Comparison of ENCODE assay signal across 13 cellular contexts in genomic region chr5:124755565-124755964, GRCh38. TPM values are rescaled to one million over a fixed set of nuclear protein-coding genes. Genes with fewer than 3 reads are reported as not detected.
A peak's percentile ranks its signal among the peaks of the same experiment; 100 is the strongest.
DNase-seq lines count a peak whose midpoint lies in the region; ATAC-seq, FAIRE-seq and TF ChIP-seq lines count a peak whose summit lies in the region.
"Had no signal": no experiment of that assay in that cellular context is flagged by ENCODE, and none has a peak within 500 bp of the region (broad histone marks: within the 10 kb centered on the region; RNA-seq: fewer than 3 reads in every experiment).

No MANE protein-coding gene starts in this region.

- TF ChIP-seq EP300 in HepG2 (IDR thresholded peaks at IDR 0.05; ENCODE audit: low read depth in 2 of 2, low read length in 2 of 2) (no peak), HepG2 (CRISPR knock-in tag; IDR thresholded peaks at IDR 0.05; ENCODE audit: borderline replicate concordance) (no peak), SK-N-SH (IDR thresholded peaks at IDR 0.05; ENCODE audit: borderline replicate concordance in 1 of 2, low read depth in 1 of 2, low read length in 1 of 2) (no peak)

- DNase-seq in HepG2 (ENCODE audit: low spot score) (peak; percentile 21), right lobe of liver (no peak), SK-N-SH (peak; percentile 73), hippocampal formation (lab: John Stamatoyannopoulos, UW) (peak; percentile 41 to 73), urothelium cell line (ENCODE audit: low spot score) (peak; percentile 52), natural killer cell (no peak)
- DNase-seq: activated effector memory CD4-positive, alpha-beta T cell treated with Interleukin-2 at 50 U/mL for 16 hours; AML-193; dermis blood vessel endothelial cell; NCI-H774; pancreas had no signal

- H3K4me1 Mint-ChIP-seq in natural killer cell = no peaks in the 10 kb centered on the region

- TF ChIP-seq RAD21 in HepG2 (CRISPR knock-in tag; IDR thresholded peaks at IDR 0.05) = no peak
- no peak for TF ChIP-seq RAD21 in SK-N-SH (IDR thresholded peaks at IDR 0.05; ENCODE audit: low read length)

- TF ChIP-seq POLR2A in HepG2 (IDR thresholded peaks at IDR 0.05; ENCODE audit: insufficient read depth in 1 of 2, low read depth in 2 of 2, low read length in 2 of 2) (no peak), right lobe of liver (IDR thresholded peaks at IDR 0.05) (no peak)

- H3K4me2 ChIP-seq in HepG2 (ENCODE audit: low read depth, low read length) (no peak overlapping the region), SK-N-SH (no peak overlapping the region)

- WGBS in HepG2 (ENCODE audit: low lambda C conversion rate) = 16% methylated on average over 3 of the region's 3 CpGs
- WGBS in right lobe of liver (ENCODE audit: insufficient coverage, low coverage, low lambda C conversion rate, missing lambda C conversion rate) = 73% methylated on average over 3 of the region's 3 CpGs
- 87% methylated on average over 3 of the region's 3 CpGs for WGBS in SK-N-SH (ENCODE audit: low lambda C conversion rate)

- no peak for TF ChIP-seq CTCF in HepG2 (CRISPR knock-in tag; IDR thresholded peaks at IDR 0.05)
- TF ChIP-seq CTCF in right lobe of liver (IDR thresholded peaks at IDR 0.05) = no peak
- no peak for TF ChIP-seq CTCF in SK-N-SH (IDR thresholded peaks at IDR 0.05)
- no peak for TF ChIP-seq CTCF in natural killer cell (IDR thresholded peaks at IDR 0.05)

- H3K36me3 ChIP-seq in HepG2 (replicated peaks in 1 of 2; ENCODE audit: control insufficient read depth in 1 of 2, insufficient read depth in 2 of 2, low read length in 2 of 2) (no peaks in the 10 kb centered on the region), right lobe of liver (no peaks in the 10 kb centered on the region), SK-N-SH (replicated peaks in 1 of 2; ENCODE audit: control insufficient read depth in 1 of 2, insufficient read depth in 2 of 2, low read length in 1 of 2) (no peaks in the 10 kb centered on the region)
- H3K36me3 ChIP-seq: pancreas had no signal

- POLR2A ChIA-PET in HepG2 (lab: Yijun Ruan, JAX) = no interaction called here
- POLR2A ChIA-PET in SK-N-SH (lab: Yijun Ruan, JAX) = no interaction called here

- peaks cover 0 to 2% of the 10 kb centered on the region in 2 donors for H3K9me3 Mint-ChIP-seq in natural killer cell

- no peak overlapping the region for H2AFZ ChIP-seq in HepG2 (ENCODE audit: low read length)
- no peak overlapping the region for H2AFZ ChIP-seq in SK-N-SH (ENCODE audit: low read depth)

- H3K9ac ChIP-seq in HepG2 (ENCODE audit: insufficient read depth, low read depth, low read length) = no peak overlapping the region
- no peak overlapping the region for H3K9ac ChIP-seq in SK-N-SH

- H3K36me3 Mint-ChIP-seq in natural killer cell = peaks cover 6% of the 10 kb centered on the region

- H3K9me3 ChIP-seq in HepG2 (ENCODE audit: low read length) (no peaks in the 10 kb centered on the region), right lobe of liver (no peaks in the 10 kb centered on the region), SK-N-SH (no peaks in the 10 kb centered on the region)
- H3K9me3 ChIP-seq: pancreas had no signal

- H3K27ac ChIP-seq in HepG2 (ENCODE audit: extremely low read length, insufficient read depth, low read length) (no peak overlapping the region), right lobe of liver (no peak overlapping the region), SK-N-SH (ENCODE audit: low read depth in 2 of 2, low read length in 1 of 2) (no peak overlapping the region)
- H3K27ac ChIP-seq: pancreas had no signal

- in situ Hi-C loops in HepG2 (cut with HindIII; ENCODE audit: extremely low pct_ligation_motif_present, low pct_unique_long_range_greater_than_20kb) = no loop called here

- H4K20me1 ChIP-seq in HepG2 (ENCODE audit: insufficient read depth, low read length) (no peaks in the 10 kb centered on the region), SK-N-SH (ENCODE audit: insufficient read depth) (no peaks in the 10 kb centered on the region)

- H3K27me3 Mint-ChIP-seq in natural killer cell (ENCODE audit: low read depth in 2 of 2) = peaks cover 15 to 27% of the 10 kb centered on the region in 2 donors

- intact Hi-C loops in HepG2 (cut with micrococcal nuclease; ENCODE audit: unreplicated experiment) (no loop called here), right lobe of liver (cut with DNase I) (loop anchor here in 1 of 2 donors (10.0 kb wide), 1 partner anchor 129 kb away; no protein-coding TSS in a partner anchor), natural killer cell (cut with micrococcal nuclease) (no loop called here)

- ATAC-seq in HepG2 (peak; percentile 75), right lobe of liver (no peak), natural killer cell (no peak), HG02884 (IDR thresholded peaks at IDR 0.05; ENCODE audit: unreplicated experiment) (no peak)
- ATAC-seq in activated CD4-positive, CD25-positive, alpha-beta regulatory T cell treated with anti-CD3 and anti-CD28 coated beads, Interleukin-2, amount 50 U/mL, for 24 hours = no peak

- H3K4me1 ChIP-seq in HepG2 (ENCODE audit: insufficient read depth, low read length) (no peaks in the 10 kb centered on the region), right lobe of liver (no peaks in the 10 kb centered on the region), SK-N-SH (ENCODE audit: control insufficient read depth in 1 of 2, insufficient read depth in 2 of 2, low read depth in 1 of 2, low read length in 1 of 2) (peaks cover 0 to 3% of the 10 kb centered on the region in 2 experiments; a peak in 1 of 4 replicates)
- H3K4me1 ChIP-seq: pancreas had no signal

- H3K9me2 ChIP-seq in SK-N-SH = no peaks in the 10 kb centered on the region

- BruUV-seq in HepG2 (replicated peaks; lab: Mats Ljungman, UMichigan) = no TSS peak

- no peak for FAIRE-seq in HepG2 (lab: Jason Lieb, UNC)
- FAIRE-seq in urothelium cell line (lab: Jason Lieb, UNC) = no peak
- FAIRE-seq: pancreas had no signal

- H3K4me3 Mint-ChIP-seq in natural killer cell = no peak overlapping the region

- H3K27me3 ChIP-seq in HepG2 (ENCODE audit: control insufficient read depth in 1 of 2, insufficient read depth in 2 of 2, low read length in 2 of 2) (no peaks in the 10 kb centered on the region; a peak in 1 of 5 replicates), right lobe of liver (no peaks in the 10 kb centered on the region), SK-N-SH (ENCODE audit: insufficient read depth) (no peaks in the 10 kb centered on the region)
- H3K27me3 ChIP-seq: pancreas had no signal

- H3F3A ChIP-seq in SK-N-SH (replicated peaks; ENCODE audit: insufficient read depth) = no peaks in the 10 kb centered on the region

- H3K79me2 ChIP-seq in HepG2 (ENCODE audit: insufficient read depth, low read length) (no peaks in the 10 kb centered on the region), SK-N-SH (ENCODE audit: insufficient read depth) (no peaks in the 10 kb centered on the region)

- no peak overlapping the region for H3K4me3 ChIP-seq in HepG2 (replicated peaks in 1 of 3; ENCODE audit: insufficient read depth in 1 of 3, low read depth in 2 of 3, low read length in 3 of 3)
- no peak overlapping the region for H3K4me3 ChIP-seq in right lobe of liver
- no peak overlapping the region for H3K4me3 ChIP-seq in SK-N-SH (ENCODE audit: low read depth in 2 of 2, low read length in 1 of 2)
- H3K4me3 ChIP-seq: pancreas had no signal

- CTCF ChIA-PET in HepG2 (lab: Yijun Ruan, JAX; ENCODE audit: low intra/inter-chr PET ratio, low total read pairs) (no interaction called here), SK-N-SH (lab: Yijun Ruan, JAX) (interaction anchor here (1.3 kb wide), 1 partner anchor 429 kb away, joined by 3 read pairs; no protein-coding TSS in a partner anchor)

- H3K27ac Mint-ChIP-seq in natural killer cell = no peak overlapping the region

TF ChIP-seq in HepG2, 621 proteins besides CTCF, POLR2A, EP300 and RAD21 (continues in another document):
- TF ChIP-seq ZFYVE20 (CRISPR knock-in tag; IDR thresholded peaks at IDR 0.05; ENCODE audit: borderline replicate concordance, low read depth) = no peak

TF ChIP-seq in SK-N-SH, 30 proteins besides CTCF, POLR2A, EP300 and RAD21 (continues in another document):
- TF ChIP-seq USF1 (IDR thresholded peaks at IDR 0.05; ENCODE audit: borderline replicate concordance, low read depth) = no peak

RNA-seq across cellular contexts. Expression of gene ZNF608, which starts 9.1 kb away (rescaled TPM):
- total RNA-seq in HepG2 (2016; rRNA removed; fragmentation: Illumina TruSeq; extraction: Trizol) (0.83 and 0.91 TPM in 2 replicates), right lobe of liver (1 to 10 TPM; 3.9 to 6.5 (median 4.9) TPM), natural killer cell (1 to 10 TPM in 1 of 3 donors, under 1 TPM in 1, not detected in 1; 0.39 to 6.6 TPM)
- total RNA-seq in HepG2 (2016; cell fraction: cytosol; rRNA removed; fragmentation: Illumina TruSeq; extraction: Trizol; ENCODE audit: low read depth) = 1.4 and 2.0 TPM in 2 replicates
- 1.1 and 1.2 TPM in 2 replicates for total RNA-seq in HepG2 (2016; cell fraction: insoluble cytoplasmic fraction; rRNA removed; fragmentation: Illumina TruSeq; extraction: Trizol)
- total RNA-seq in HepG2 (2016; cell fraction: membrane; rRNA removed; fragmentation: Illumina TruSeq; extraction: Trizol) = 0.62 and 0.77 TPM in 2 replicates
- 1.5 and 2.1 TPM in 2 replicates for total RNA-seq in HepG2 (2016; cell fraction: nucleus; rRNA removed; fragmentation: Illumina TruSeq; extraction: Trizol)
- polyA plus RNA-seq in HepG2 (2011; rRNA removed) (0.66 and 0.68 TPM in 2 replicates), SK-N-SH (2012; rRNA removed) (4.9 and 5.2 TPM in 2 replicates)
- polyA plus RNA-seq in HepG2 (2011; cell fraction: cytosol; rRNA removed) = 0.28 and 0.31 TPM in 2 replicates
- 0.59 and 0.93 TPM in 2 replicates for polyA plus RNA-seq in HepG2 (2011; cell fraction: nucleus; rRNA removed)
- polyA plus RNA-seq in HepG2 (2012) = 1.4 and 1.5 TPM in 2 replicates
- 0.07 TPM in 2 replicates for polyA plus RNA-seq in HepG2 (2016; cell fraction: cytosol; fragmentation: Illumina TruSeq; extraction: Trizol; ENCODE audit: low read depth)
- 0.53 and 0.63 TPM in 2 replicates for polyA plus RNA-seq in HepG2 (2016; cell fraction: insoluble cytoplasmic fraction; fragmentation: Illumina TruSeq; extraction: Trizol; ENCODE audit: low read depth)
- 0.08 and 0.11 TPM in 2 replicates for polyA plus RNA-seq in HepG2 (2016; cell fraction: membrane; fragmentation: Illumina TruSeq; extraction: Trizol; ENCODE audit: low read depth)
- polyA plus RNA-seq in HepG2 (2016; cell fraction: nucleus; fragmentation: Illumina TruSeq; extraction: Trizol; ENCODE audit: insufficient read depth, low read depth) = 1.4 TPM in 2 replicates
- polyA minus RNA-seq in HepG2 (2011; rRNA and poly(A)+ RNA removed; ENCODE audit: low replicate concordance) = 2.3 TPM in 1 of 2 replicates, not detected in the other
- polyA minus RNA-seq in HepG2 (2011; cell fraction: cytosol; rRNA and poly(A)+ RNA removed) = 0.79 and 1.3 TPM in 2 replicates
- 2.1 and 2.3 TPM in 2 replicates for polyA minus RNA-seq in HepG2 (2011; cell fraction: nucleus; rRNA and poly(A)+ RNA removed)
- 3.6 and 4.6 TPM in 2 replicates for polyA plus RNA-seq in SK-N-SH (2012; cell fraction: cytosol; rRNA removed)
- polyA plus RNA-seq in SK-N-SH (2012; cell fraction: nucleus; rRNA removed) = 6.3 and 8.8 TPM in 2 replicates

Comparison
In these comparisons a context has a peak if more than half of its experiments do, and no peak if none do; other contexts are left out.
1. DNase-seq: peak in HepG2 (single experiment), SK-N-SH (single experiment), hippocampal formation (2 of 2) and urothelium cell line (single experiment); none in right lobe of liver (0 of 3) and natural killer cell (single experiment).
2. Of the 25 proteins assayed by ChIP-seq in both HepG2 and SK-N-SH: peak only in HepG2: none; only in SK-N-SH: RFX5; in both: none; in neither: 24.